ENCODE assay signal across 9 cellular contexts in genomic region chr15:67125589-67126502, GRCh38.
DNase-seq lines count a peak whose midpoint lies in the region; ATAC-seq and TF ChIP-seq lines count a peak whose summit lies in the region.
"Had no signal": no experiment of that assay in that cellular context is flagged by ENCODE, and none has a peak within 500 bp of the region (broad histone marks: within the 10 kb centered on the region; RNA-seq: fewer than 3 reads in every experiment).

No MANE protein-coding gene starts in this region.

- H3K27ac Mint-ChIP-seq in memory B cell = peak overlapping the region; percentile 97

- peak overlapping the region; percentile 2 to 95 (median 73); a peak in 20 of 22 replicates for H3K27ac ChIP-seq in BLaER1 treated with 17β-estradiol and CSF1 and Interleukin-3, amounts not matched to agents 10 nM and 100 nM
- H3K27ac ChIP-seq in aorta (ENCODE audit: low read depth in 1 of 2, low read length in 2 of 2) = peak overlapping the region in 1 of 2 donors; percentile 35

- H3K36me3 Mint-ChIP-seq in memory B cell = peaks cover 5% of the 10 kb centered on the region

- H4K20me1 ChIP-seq in BLaER1 treated with 17β-estradiol and CSF1 and Interleukin-3, amounts not matched to agents 10 nM and 100 nM = peaks cover 50 to 100% (median 87%) of the 10 kb centered on the region in 11 experiments; a peak in 21 of 22 replicates

- H3K9me3 ChIP-seq in BLaER1 treated with 17β-estradiol and CSF1 and Interleukin-3, amounts not matched to agents 10 nM and 100 nM (replicated peaks in 1 of 11) = no peaks in the 10 kb centered on the region
- H3K9me3 ChIP-seq in aorta (ENCODE audit: control insufficient read depth, low read length) = no peaks in the 10 kb centered on the region

- peak overlapping the region; percentile 77 to 97 (median 91) for H3K4me2 ChIP-seq in BLaER1 treated with 17β-estradiol and CSF1 and Interleukin-3, amounts not matched to agents 10 nM and 100 nM

- H3K4me3 Mint-ChIP-seq in memory B cell = no peak overlapping the region
- H3K4me3 Mint-ChIP-seq: neural crest cell had no signal

- H3K4me1 Mint-ChIP-seq in memory B cell = peaks cover 53% of the 10 kb centered on the region

- peak overlapping the region in 7 of 10 experiments; percentile 15 to 50 (median 36); a peak in 11 of 20 replicates for H3K4me3 ChIP-seq in BLaER1 treated with 17β-estradiol and CSF1 and Interleukin-3, amounts not matched to agents 10 nM and 100 nM
- peak overlapping the region in 1 of 2 donors; percentile 40 for H3K4me3 ChIP-seq in cardiac fibroblast (replicated peaks in 1 of 2; ENCODE audit: low read depth in 2 of 2, low read length in 2 of 2)
- no peak overlapping the region for H3K4me3 ChIP-seq in aorta (ENCODE audit: low read length in 2 of 2)

- H3K27me3 Mint-ChIP-seq in memory B cell = no peaks in the 10 kb centered on the region

- intact Hi-C loops in aorta (cut with DNase I) = no loop called here

- no peak for TF ChIP-seq CTCF in cardiac fibroblast (IDR thresholded peaks at IDR 0.05; ENCODE audit: low read depth, low read length)

- ATAC-seq in memory B cell (ENCODE audit: low read depth) (no peak), aorta (ENCODE audit: low FRiP score) (peak; percentile 88), GM21723 (IDR thresholded peaks at IDR 0.05; ENCODE audit: unreplicated experiment) (no peak), HG03095 (IDR thresholded peaks at IDR 0.05; ENCODE audit: unreplicated experiment) (no peak)

- DNase-seq in NCI-H1694 treated with DMSO at 0.1 percent for 48 hours (lab: John Stamatoyannopoulos, UW) (peak; percentile 46), cardiac fibroblast (ENCODE audit: low read depth in 2 of 2) (peak; percentile 98 to 100), memory B cell (ENCODE audit: low spot score in 2 of 2) (no peak), aorta (peak; percentile 88 to 89), NCI-H748 (lab: John Stamatoyannopoulos, UW; ENCODE audit: unreplicated experiment) (no peak)

- H3K4me1 ChIP-seq in BLaER1 treated with 17β-estradiol and CSF1 and Interleukin-3, amounts not matched to agents 10 nM and 100 nM = peaks cover 97 to 100% (median 99%) of the 10 kb centered on the region in 10 experiments
- H3K4me1 ChIP-seq in aorta (ENCODE audit: control insufficient read depth in 1 of 2, insufficient read depth in 2 of 2, low read length in 2 of 2) = peaks cover 1 to 8% of the 10 kb centered on the region in 2 donors

- peak overlapping the region; percentile 35 to 82 (median 57); a peak in 21 of 22 replicates for H3K9ac ChIP-seq in BLaER1 treated with 17β-estradiol and CSF1 and Interleukin-3, amounts not matched to agents 10 nM and 100 nM

- no peaks in the 10 kb centered on the region for H3K27me3 ChIP-seq in BLaER1 treated with 17β-estradiol and CSF1 and Interleukin-3, amounts not matched to agents 10 nM and 100 nM
- H3K27me3 ChIP-seq in aorta (ENCODE audit: control insufficient read depth in 1 of 2, insufficient read depth in 2 of 2, low read length in 1 of 2) = no peaks in the 10 kb centered on the region

- H3K36me3 ChIP-seq in BLaER1 treated with 17β-estradiol and CSF1 and Interleukin-3, amounts not matched to agents 10 nM and 100 nM = peaks cover 31 to 90% (median 59%) of the 10 kb centered on the region in 11 experiments; a peak in 21 of 22 replicates
- no peaks in the 10 kb centered on the region for H3K36me3 ChIP-seq in aorta (ENCODE audit: control insufficient read depth in 1 of 2, insufficient read depth in 2 of 2, low read length in 1 of 2)

- H3K9me3 Mint-ChIP-seq in memory B cell = no peaks in the 10 kb centered on the region
- H3K9me3 Mint-ChIP-seq: neural crest cell had no signal

- WGBS in aorta, 2 donors = 31 to 35% methylated on average over 20 of the region's 20 CpGs

Comparison
In these comparisons a context has a peak if more than half of its experiments do, and no peak if none do; other contexts are left out.
1. H3K4me3 ChIP-seq: peak in BLaER1 treated with 17β-estradiol and CSF1 and Interleukin-3, amounts not matched to agents 10 nM and 100 nM (7 of 10); none in aorta (0 of 2).
2. DNase-seq: peak in NCI-H1694 treated with DMSO at 0.1 percent for 48 hours (single experiment), cardiac fibroblast (2 of 2) and aorta (2 of 2); none in memory B cell (0 of 2) and NCI-H748 (single experiment).